Comparison of ENCODE assay signal across 17 cellular contexts in genomic region chr9:124296800-124297552, GRCh38. TPM values are rescaled to one million over a fixed set of nuclear protein-coding genes. Genes with fewer than 3 reads are reported as not detected.
A peak's percentile ranks its signal among the peaks of the same experiment; 100 is the strongest.
DNase-seq lines count a peak whose midpoint lies in the region; ATAC-seq, FAIRE-seq and TF ChIP-seq lines count a peak whose summit lies in the region.
"Had no signal": no experiment of that assay in that cellular context is flagged by ENCODE, and none has a peak within 500 bp of the region (broad histone marks: within the 10 kb centered on the region; RNA-seq: fewer than 3 reads in every experiment).

No MANE protein-coding gene starts in this region.

- CTCF ChIA-PET in A549 (lab: Yijun Ruan, JAX) = interaction anchor here (0.5 to 4.4 kb wide), 8 partner anchors 9 to 170 kb away, joined by 3 to 21 read pairs (median 4); no protein-coding TSS in a partner anchor

- TF ChIP-seq EP300 in A549 (IDR thresholded peaks at IDR 0.05) = no peak

- no peak for TF ChIP-seq RAD21 in A549 (conservative IDR thresholded peaks at IDR 0.05 in 1 of 2, IDR thresholded peaks at IDR 0.05 in 1 of 2)

- H3K27ac ChIP-seq in A549 (peak overlapping the region; percentile 79 to 89), esophagus (ENCODE audit: low read depth in 2 of 2, low read length in 1 of 2) (peak overlapping the region; percentile 11 to 38)
- H3K27ac ChIP-seq: KMS-11, SK-N-MC, WERI-Rb-1 had no signal

- 76% methylated on average over 14 of the region's 14 CpGs for WGBS in A549 (ENCODE audit: missing lambda C conversion rate)
- 74 to 84% methylated on average over 14 of the region's 14 CpGs for WGBS in esophagus, 2 donors

- ATAC-seq in A549 = no peak
- ATAC-seq: activated naive CD4-positive, alpha-beta T cell treated with anti-CD3 and anti-CD28 coated beads, Interleukin-2, amount 50 U/mL, for 72 hours; naive thymus-derived CD8-positive, alpha-beta T cell had no signal

- H3K4me3 Mint-ChIP-seq in neural crest cell = no peak overlapping the region
- H3K4me3 Mint-ChIP-seq: naive thymus-derived CD8-positive, alpha-beta T cell had no signal

- peaks cover 21% of the 10 kb centered on the region for H3K4me1 Mint-ChIP-seq in neural crest cell

- H3K27me3 ChIP-seq in esophagus (ENCODE audit: control insufficient read depth in 1 of 2, insufficient read depth in 2 of 2, low read length in 2 of 2) = no peaks in the 10 kb centered on the region
- H3K27me3 ChIP-seq: spleen had no signal

- H3K9me3 Mint-ChIP-seq in neural crest cell = no peaks in the 10 kb centered on the region
- H3K9me3 Mint-ChIP-seq: activated naive CD4-positive, alpha-beta T cell treated with anti-CD3 and anti-CD28 coated beads, Interleukin-2, amount 50 U/mL, for 72 hours; naive thymus-derived CD8-positive, alpha-beta T cell had no signal

- TF ChIP-seq POLR2A in A549 (IDR thresholded peaks at IDR 0.05; ENCODE audit: low read length) = no peak

- no peak overlapping the region for H3K4me3 ChIP-seq in A549
- H3K4me3 ChIP-seq in esophagus (ENCODE audit: low read depth in 1 of 2, low read length in 2 of 2) = no peak overlapping the region
- H3K4me3 ChIP-seq: SK-N-MC, spleen had no signal

- no peak for TF ChIP-seq CTCF in A549 (IDR thresholded peaks at IDR 0.05)
- TF ChIP-seq CTCF in neural crest cell (conservative IDR thresholded peaks at IDR 0.05) = no peak

- H3K4me1 ChIP-seq in A549 (peaks cover 92% of the 10 kb centered on the region), esophagus (ENCODE audit: control insufficient read depth in 2 of 2, insufficient read depth in 2 of 2, low read length in 1 of 2) (peaks cover 8 to 25% of the 10 kb centered on the region in 2 donors)

- POLR2A ChIA-PET in A549 (lab: Yijun Ruan, JAX) = interaction anchor here (0.8 kb wide), 1 partner anchor 9 kb away, joined by 4 read pairs; no protein-coding TSS in a partner anchor

- no peaks in the 10 kb centered on the region for H3K36me3 Mint-ChIP-seq in neural crest cell (ENCODE audit: low read depth)
- H3K36me3 Mint-ChIP-seq: activated naive CD4-positive, alpha-beta T cell treated with anti-CD3 and anti-CD28 coated beads, Interleukin-2, amount 50 U/mL, for 72 hours; naive thymus-derived CD8-positive, alpha-beta T cell had no signal

- H3K27me3 Mint-ChIP-seq in neural crest cell (ENCODE audit: low read depth) = no peaks in the 10 kb centered on the region

- H3K27ac Mint-ChIP-seq in neural crest cell (ENCODE audit: unreplicated experiment) = peak overlapping the region; percentile 75
- H3K27ac Mint-ChIP-seq: activated naive CD4-positive, alpha-beta T cell treated with anti-CD3 and anti-CD28 coated beads, Interleukin-2, amount 50 U/mL, for 72 hours; naive thymus-derived CD8-positive, alpha-beta T cell had no signal

- H3K9me3 ChIP-seq in A549 (no peaks in the 10 kb centered on the region), esophagus (ENCODE audit: control insufficient read depth in 2 of 2, insufficient read depth in 1 of 2, low read depth in 1 of 2, low read length in 1 of 2) (no peaks in the 10 kb centered on the region)
- H3K9me3 ChIP-seq: spleen had no signal

- FAIRE-seq in A549 (lab: Jason Lieb, UNC) = no peak

- H3K4me2 ChIP-seq in A549 = peak overlapping the region; percentile 68
- H3K4me2 ChIP-seq: KMS-11 had no signal

- DNase-seq in A549 (ENCODE audit: low read depth in 1 of 2, low spot score in 1 of 2) = no peak
- peak; percentile 81 for DNase-seq in LHCN-M2 (ENCODE audit: low read depth)
- no peak for DNase-seq in neural crest cell (ENCODE audit: low read depth, low spot score)
- no peak for DNase-seq in NK-92 treated with Interleukin-12 subunit alpha and Interleukin-12 subunit beta, amount 100 ng/mL, for 24 hours (lab: John Stamatoyannopoulos, UW)
- DNase-seq in nucleus accumbens (lab: John Stamatoyannopoulos, UW) = no peak
- no peak for DNase-seq in T-helper 2 cell
- DNase-seq in DMS53 treated with DMSO at 0.1 percent for 48 hours (lab: John Stamatoyannopoulos, UW; ENCODE audit: unreplicated experiment) = no peak
- DNase-seq: DMS153; naive thymus-derived CD8-positive, alpha-beta T cell; NCI-H187; NCI-H748 treated with DMSO at 0.1 percent for 48 hours; spleen; WERI-Rb-1 had no signal

- H3K36me3 ChIP-seq in esophagus (ENCODE audit: control insufficient read depth in 2 of 2, insufficient read depth in 2 of 2, low read length in 1 of 2) = no peaks in the 10 kb centered on the region

TF ChIP-seq in A549, 52 proteins besides CTCF, POLR2A, EP300 and RAD21:
- no peak for TF ChIP-seq TP53 (CRISPR knock-in tag; IDR thresholded peaks at IDR 0.05)
- peak; percentile 79; the same call in 1 of the 2 replicates for TF ChIP-seq KDM1A (IDR thresholded peaks at IDR 0.05; ENCODE audit: low read depth)
TF ChIP-seq in A549: peak in this region for 1.

RNA-seq across cellular contexts. Expression of gene NEK6, which starts 39.2 kb away (rescaled TPM):
- polyA plus RNA-seq in A549 (2011; rRNA removed) = 33.7 and 38.7 TPM in 2 replicates
- 52.0 and 59.5 TPM in 2 replicates for polyA plus RNA-seq in A549 (2012; cell fraction: cytosol; rRNA removed)
- polyA plus RNA-seq in A549 (2012; cell fraction: nucleus; rRNA removed) = 64.3 and 69.2 TPM in 2 replicates
- polyA plus RNA-seq in A549 (2017; fragmentation: RNase III; extraction: RNeasy Plus Mini Kit Qiagen cat#74134 plus additional on column Dnase treatment) = 26.1 to 38.6 TPM (median 29.8 TPM) in 3 replicates
- polyA minus RNA-seq in A549 (2011; rRNA and poly(A)+ RNA removed) = 49.7 and 58.1 TPM in 2 replicates
- 62.8 and 72.6 TPM in 2 replicates for total RNA-seq in LHCN-M2 (2014; rRNA removed)
- polyA plus RNA-seq in LHCN-M2 (2012) = 89.5 TPM
- polyA plus RNA-seq in esophagus = 1 to 10 TPM; 1.7 to 2.3 TPM
- total RNA-seq in neural crest cell = 31.7 and 31.9 TPM in 2 replicates
